Comparison of ENCODE assay signal across 7 cellular contexts in the genomic region with DNA sequence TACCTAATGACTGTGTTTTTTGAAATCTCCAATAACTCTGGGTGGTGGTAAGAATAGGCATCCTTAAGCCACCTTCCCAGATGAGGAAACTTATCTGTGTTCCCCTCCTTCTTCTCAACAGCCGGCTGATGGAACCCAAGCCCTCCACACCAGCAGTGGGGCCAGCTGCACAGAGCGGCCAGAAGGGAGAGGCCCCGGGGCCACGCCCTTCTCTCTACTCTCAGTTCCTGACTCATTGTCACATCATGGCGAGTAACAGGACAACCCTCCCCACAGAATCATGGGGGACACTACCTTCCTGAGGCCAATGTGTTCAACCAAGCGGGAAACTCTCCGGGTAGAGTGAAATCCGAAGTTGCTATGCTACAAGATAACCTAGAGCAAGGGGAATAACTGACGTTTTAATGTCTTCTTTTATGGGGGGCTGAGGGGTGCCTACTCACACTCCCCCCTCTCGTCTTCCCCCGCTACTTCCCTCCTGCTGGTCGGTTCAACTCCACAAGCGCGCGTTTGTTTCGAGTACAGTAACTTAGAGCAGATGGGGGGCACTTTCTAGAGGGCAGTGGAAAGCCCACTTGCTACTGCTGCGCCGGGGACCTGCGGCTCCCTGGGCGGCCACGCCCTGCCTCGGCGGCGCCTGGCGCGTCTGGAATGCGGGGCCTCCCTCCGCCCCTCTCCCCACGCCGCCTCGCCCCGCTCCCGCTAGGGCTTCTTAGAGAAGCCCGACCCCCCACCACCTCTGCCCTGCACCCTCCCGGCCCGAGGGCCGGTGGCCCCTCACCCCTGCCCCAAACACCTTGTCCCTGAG. TPM values are rescaled to one million over a fixed set of nuclear protein-coding genes. Genes with fewer than 3 reads are reported as not detected.
A peak's percentile ranks its signal among the peaks of the same experiment; 100 is the strongest.
DNase-seq lines count a peak whose midpoint lies in the region; ATAC-seq and TF ChIP-seq lines count a peak whose summit lies in the region.

No MANE protein-coding gene starts in this region.

- in situ Hi-C loops in GM13976 (cut with MboI; ENCODE audit: low sequenced_read_pairs, unreplicated experiment): no loop called here

- H3K9me3 Mint-ChIP-seq in stimulated activated effector memory CD8-positive, alpha-beta T cell treated with anti-CD3 and anti-CD28 coated beads, Interleukin-12 subunit alpha, Interleukin-12 subunit beta, amount 100 ng/mL, for 72 hours: no peaks in the 10 kb centered on the region

- peak overlapping the region; percentile 95 for H3K27ac Mint-ChIP-seq in stimulated activated effector memory CD8-positive, alpha-beta T cell treated with anti-CD3 and anti-CD28 coated beads, Interleukin-12 subunit alpha, Interleukin-12 subunit beta, amount 100 ng/mL, for 72 hours

- no peak for TF ChIP-seq RAD21 in liver (IDR thresholded peaks at IDR 0.05)

- no peaks in the 10 kb centered on the region for H3K27me3 ChIP-seq in Karpas-422 (ENCODE audit: low read length)
- H3K27me3 ChIP-seq in WERI-Rb-1 (ENCODE audit: insufficient read depth, low read depth, severe bottlenecking): no peaks in the 10 kb centered on the region
- no peaks in the 10 kb centered on the region for H3K27me3 ChIP-seq in liver (ENCODE audit: control insufficient read depth in 4 of 4, insufficient read depth in 4 of 4, low read length in 3 of 4)

- 13% methylated on average over 37 of the region's 37 CpGs for WGBS in liver

- H3K4me2 ChIP-seq in Karpas-422 (ENCODE audit: low read depth, low read length, poor library complexity, severe bottlenecking): peak overlapping the region; percentile 88

- peaks cover 60% of the 10 kb centered on the region for H3K4me1 Mint-ChIP-seq in stimulated activated effector memory CD8-positive, alpha-beta T cell treated with anti-CD3 and anti-CD28 coated beads, Interleukin-12 subunit alpha, Interleukin-12 subunit beta, amount 100 ng/mL, for 72 hours

- TF ChIP-seq CTCF in GM13976 (IDR thresholded peaks at IDR 0.05; ENCODE audit: borderline replicate concordance, control extremely low read depth, extremely low read depth, insufficient read depth, missing control alignments): no peak
- no peak for TF ChIP-seq CTCF in WERI-Rb-1 (IDR thresholded peaks at IDR 0.05; ENCODE audit: low read depth, low read length)
- no peak for TF ChIP-seq CTCF in choroid plexus epithelial cell (conservative IDR thresholded peaks at IDR 0.05; ENCODE audit: low read depth, low read length)
- no peak for TF ChIP-seq CTCF in liver (IDR thresholded peaks at IDR 0.05; ENCODE audit: low read depth, low read length, missing input control)

- no peaks in the 10 kb centered on the region for H4K20me1 ChIP-seq in Karpas-422 (ENCODE audit: insufficient read depth, low read depth, low read length)

- H3K4me1 ChIP-seq in Karpas-422 (ENCODE audit: low read length) (peaks cover 18% of the 10 kb centered on the region), liver (ENCODE audit: control insufficient read depth in 4 of 4, insufficient read depth in 4 of 4, low read length in 3 of 4) (peaks cover 18 to 40% (median 30%) of the 10 kb centered on the region in 4 donors)

- ATAC-seq in stimulated activated effector memory CD8-positive, alpha-beta T cell treated with anti-CD3 and anti-CD28 coated beads, Interleukin-12 subunit alpha, Interleukin-12 subunit beta, amount 100 ng/mL, for 72 hours: peak; percentile 82

- H3K79me2 ChIP-seq in Karpas-422 (ENCODE audit: low read length): no peaks in the 10 kb centered on the region

- H3K27ac ChIP-seq in Karpas-422 (ENCODE audit: low read length): no peak overlapping the region
- H3K27ac ChIP-seq in WERI-Rb-1: no peak overlapping the region
- peak overlapping the region; percentile 84 for H3K27ac ChIP-seq in liver (ENCODE audit: low read depth in 1 of 2, low read length in 2 of 2)

- DNase-seq in GM13976 (ENCODE audit: low spot score) (peak; percentile 84), GOT3 (lab: John Stamatoyannopoulos, UW) (peak; percentile 63), Karpas-422 (peak; percentile 45), WERI-Rb-1 (no peak), choroid plexus epithelial cell (ENCODE audit: low read depth) (peak; percentile 71)
- peak; percentile 38 to 81 for DNase-seq in stimulated activated effector memory CD8-positive, alpha-beta T cell treated with anti-CD3 and anti-CD28 coated beads, Interleukin-12 subunit alpha, Interleukin-12 subunit beta, amount 100 ng/mL, for 72 hours (ENCODE audit: low spot score in 2 of 2)

- peak overlapping the region; percentile 90 for H3K4me3 Mint-ChIP-seq in stimulated activated effector memory CD8-positive, alpha-beta T cell treated with anti-CD3 and anti-CD28 coated beads, Interleukin-12 subunit alpha, Interleukin-12 subunit beta, amount 100 ng/mL, for 72 hours

- H3K36me3 ChIP-seq in Karpas-422 (ENCODE audit: insufficient read depth, low read length): no peaks in the 10 kb centered on the region
- H3K36me3 ChIP-seq in WERI-Rb-1: no peaks in the 10 kb centered on the region
- H3K36me3 ChIP-seq in liver (ENCODE audit: control insufficient read depth in 4 of 4, insufficient read depth in 3 of 4, low read depth in 1 of 4, low read length in 3 of 4): no peaks in the 10 kb centered on the region

- H3K36me3 Mint-ChIP-seq in stimulated activated effector memory CD8-positive, alpha-beta T cell treated with anti-CD3 and anti-CD28 coated beads, Interleukin-12 subunit alpha, Interleukin-12 subunit beta, amount 100 ng/mL, for 72 hours: peaks cover 65% of the 10 kb centered on the region

- H3K9me3 ChIP-seq in Karpas-422 (ENCODE audit: low read length) (no peaks in the 10 kb centered on the region), WERI-Rb-1 (ENCODE audit: severe bottlenecking) (no peaks in the 10 kb centered on the region), liver (ENCODE audit: control insufficient read depth in 4 of 4, low read length in 3 of 4) (no peaks in the 10 kb centered on the region)

- H3K9ac ChIP-seq in Karpas-422 (ENCODE audit: low read length) (peak overlapping the region; percentile 64), liver (ENCODE audit: low read depth in 1 of 2, low read length in 2 of 2) (peak overlapping the region; percentile 68 to 86)

- H3K9me2 ChIP-seq in Karpas-422 (replicated peaks; ENCODE audit: insufficient read depth, low read length): no peaks in the 10 kb centered on the region

- H2AFZ ChIP-seq in Karpas-422 (ENCODE audit: low read length): peak overlapping the region; percentile 87; the same call in 1 of the 2 replicates

- H3K4me3 ChIP-seq in Karpas-422 (ENCODE audit: low read length) (peak overlapping the region; percentile 71), WERI-Rb-1 (ENCODE audit: low read depth, low read length) (peak overlapping the region; percentile 55), choroid plexus epithelial cell (ENCODE audit: low read depth, low read length) (peak overlapping the region; percentile 95), liver (ENCODE audit: low read depth in 1 of 3, low read length in 3 of 3) (peak overlapping the region; percentile 56 to 83 (median 78))

TF ChIP-seq in liver, 16 proteins besides CTCF, POLR2A, EP300 and RAD21 (continues in another document):
- TF ChIP-seq, protein P1, sequence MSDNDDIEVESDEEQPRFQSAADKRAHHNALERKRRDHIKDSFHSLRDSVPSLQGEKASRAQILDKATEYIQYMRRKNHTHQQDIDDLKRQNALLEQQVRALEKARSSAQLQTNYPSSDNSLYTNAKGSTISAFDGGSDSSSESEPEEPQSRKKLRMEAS (IDR thresholded peaks at IDR 0.05): no peak
- TF ChIP-seq NR2F2 (IDR thresholded peaks at IDR 0.05) (no peak), FOXA2 (IDR thresholded peaks at IDR 0.05) (no peak), YY1 (IDR thresholded peaks at IDR 0.05) (no peak), HNF4G (IDR thresholded peaks at IDR 0.05) (no peak), HNF4A (conservative IDR thresholded peaks at IDR 0.05) (no peak), FOXA1 (IDR thresholded peaks at IDR 0.05) (no peak), JUND (IDR thresholded peaks at IDR 0.05) (no peak), GABPA (IDR thresholded peaks at IDR 0.05 in 1 of 2, conservative IDR thresholded peaks at IDR 0.05 in 1 of 2) (no peak), SP1 (IDR thresholded peaks at IDR 0.05) (no peak), RXRA (IDR thresholded peaks at IDR 0.05) (no peak)
- TF ChIP-seq, protein P2, sequence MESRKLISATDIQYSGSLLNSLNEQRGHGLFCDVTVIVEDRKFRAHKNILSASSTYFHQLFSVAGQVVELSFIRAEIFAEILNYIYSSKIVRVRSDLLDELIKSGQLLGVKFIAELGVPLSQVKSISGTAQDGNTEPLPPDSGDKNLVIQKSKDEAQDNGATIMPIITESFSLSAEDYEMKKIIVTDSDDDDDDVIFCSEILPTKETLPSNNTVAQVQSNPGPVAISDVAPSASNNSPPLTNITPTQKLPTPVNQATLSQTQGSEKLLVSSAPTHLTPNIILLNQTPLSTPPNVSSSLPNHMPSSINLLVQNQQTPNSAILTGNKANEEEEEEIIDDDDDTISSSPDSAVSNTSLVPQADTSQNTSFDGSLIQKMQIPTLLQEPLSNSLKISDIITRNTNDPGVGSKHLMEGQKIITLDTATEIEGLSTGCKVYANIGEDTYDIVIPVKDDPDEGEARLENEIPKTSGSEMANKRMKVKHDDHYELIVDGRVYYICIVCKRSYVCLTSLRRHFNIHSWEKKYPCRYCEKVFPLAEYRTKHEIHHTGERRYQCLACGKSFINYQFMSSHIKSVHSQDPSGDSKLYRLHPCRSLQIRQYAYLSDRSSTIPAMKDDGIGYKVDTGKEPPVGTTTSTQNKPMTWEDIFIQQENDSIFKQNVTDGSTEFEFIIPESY (IDR thresholded peaks at IDR 0.05): no peak
- TF ChIP-seq, protein P3, sequence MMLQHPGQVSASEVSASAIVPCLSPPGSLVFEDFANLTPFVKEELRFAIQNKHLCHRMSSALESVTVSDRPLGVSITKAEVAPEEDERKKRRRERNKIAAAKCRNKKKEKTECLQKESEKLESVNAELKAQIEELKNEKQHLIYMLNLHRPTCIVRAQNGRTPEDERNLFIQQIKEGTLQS (IDR thresholded peaks at IDR 0.05): no peak

RNA-seq across cellular contexts. Expression of a gene that starts 0.6 kb away (rescaled TPM):
- total RNA-seq in Karpas-422 (2014; rRNA removed; shearing (Covaris generic); ENCODE audit: low replicate concordance): 5.5 and 6.7 TPM in 2 replicates
- total RNA-seq in liver: 100 to 1,000 TPM in 1 of 2 donors, 10 to 100 TPM in 1; 88.4 to 138 TPM
- 100 to 1,000 TPM in 1 of 2 donors, 10 to 100 TPM in 1; 62.7 to 125 TPM for polyA plus RNA-seq in liver

Comparison
In these comparisons a context has a peak if more than half of its experiments do, and no peak if none do; other contexts are left out.
1. H3K27ac ChIP-seq: peak in liver (2 of 2); none in Karpas-422 (single experiment) and WERI-Rb-1 (single experiment).
2. RNA of a gene that starts 0.6 kb away (total RNA-seq): 88.4 to 138 TPM in liver; 5.5 to 6.7 TPM in Karpas-422; every median in the first group is over 10 times any median in the second.
3. Peak in every context shown above with its lines, with median percentiles within 50 percentile points of each other: H3K4me3 ChIP-seq.